10 cellular contexts compared by ENCODE assay signal in genomic region chr5:139438707-139439012, GRCh38. TPM values are rescaled to one million over a fixed set of nuclear protein-coding genes. Genes with fewer than 3 reads are reported as not detected.
A peak's percentile ranks its signal among the peaks of the same experiment; 100 is the strongest.
DNase-seq lines count a peak whose midpoint lies in the region; ATAC-seq and TF ChIP-seq lines count a peak whose summit lies in the region.
"Had no signal": no experiment of that assay in that cellular context is flagged by ENCODE, and none has a peak within 500 bp of the region (broad histone marks: within the 10 kb centered on the region; RNA-seq: fewer than 3 reads in every experiment).

No MANE protein-coding gene starts in this region.

- no peaks in the 10 kb centered on the region for H3K9me3 ChIP-seq in HUES6 (ENCODE audit: control insufficient read depth, insufficient read depth, low read depth, low read length)
- no peaks in the 10 kb centered on the region for H3K9me3 ChIP-seq in naive thymus-derived CD4-positive, alpha-beta T cell (ENCODE audit: control insufficient read depth in 2 of 3, low read length in 3 of 3)

- CTCF ChIA-PET in naive thymus-derived CD4-positive, alpha-beta T cell (lab: Charles Lee), result interaction anchor here (0.7 to 8.1 kb wide), 7 partner anchors 13 to 99 kb away, joined by 3 to 60 read pairs (median 5); partner anchors contain the start of genes ECSCR and STING1

- peaks cover 10% of the 10 kb centered on the region for H3K36me3 Mint-ChIP-seq in central memory CD8-positive, alpha-beta T cell (ENCODE audit: insufficient read depth)
- peaks cover 0 to 17% (median 8%) of the 10 kb centered on the region in 5 donors for H3K36me3 Mint-ChIP-seq in naive thymus-derived CD4-positive, alpha-beta T cell

- H3K27ac Mint-ChIP-seq in central memory CD8-positive, alpha-beta T cell (ENCODE audit: low read depth), result peak overlapping the region; percentile 98
- H3K27ac Mint-ChIP-seq in naive thymus-derived CD4-positive, alpha-beta T cell, result peak overlapping the region; percentile 96 to 100 (median 99)

- H3K4me1 ChIP-seq in HUES6 (ENCODE audit: control insufficient read depth, insufficient read depth, low read length), result peaks cover 10% of the 10 kb centered on the region
- H3K4me1 ChIP-seq in naive thymus-derived CD4-positive, alpha-beta T cell (ENCODE audit: control insufficient read depth in 2 of 2, insufficient read depth in 2 of 2, low read length in 2 of 2), result peaks cover 10 to 20% of the 10 kb centered on the region in 2 donors

- peak overlapping the region; percentile 96 for H3K4me3 Mint-ChIP-seq in central memory CD8-positive, alpha-beta T cell
- H3K4me3 Mint-ChIP-seq in naive thymus-derived CD4-positive, alpha-beta T cell, result peak overlapping the region; percentile 78 to 99 (median 98)

- peaks cover 6% of the 10 kb centered on the region; the same call in 1 of the 2 replicates for H3K27me3 ChIP-seq in HUES6 (ENCODE audit: control insufficient read depth, insufficient read depth, low read length)
- H3K27me3 ChIP-seq in naive thymus-derived CD4-positive, alpha-beta T cell (ENCODE audit: control insufficient read depth in 2 of 2, insufficient read depth in 2 of 2, low read length in 2 of 2), result no peaks in the 10 kb centered on the region

- H3K9me3 Mint-ChIP-seq in central memory CD8-positive, alpha-beta T cell, result no peaks in the 10 kb centered on the region
- H3K9me3 Mint-ChIP-seq in naive thymus-derived CD4-positive, alpha-beta T cell, result no peaks in the 10 kb centered on the region

- no peak overlapping the region for H3K27ac ChIP-seq in HUES6 (ENCODE audit: low read depth, low read length)
- H3K27ac ChIP-seq in naive thymus-derived CD4-positive, alpha-beta T cell (ENCODE audit: low read depth, low read length), result peak overlapping the region; percentile 100

- intact Hi-C loops in naive thymus-derived CD4-positive, alpha-beta T cell (cut with micrococcal nuclease), result loop anchor here (1.0 to 5.0 kb wide), 13 partner anchors 16 to 309 kb away; partner anchors contain the start of genes SPATA24 (in 2 of the 2), STING1 (in 2 of the 2), UBE2D2 (in 2 of the 2) and MATR3 (in 1 of the 2)

- peaks cover 12% of the 10 kb centered on the region for H3K36me3 ChIP-seq in HUES6 (ENCODE audit: control insufficient read depth, insufficient read depth, low read length)
- peaks cover 0 to 3% (median 0%) of the 10 kb centered on the region in 3 experiments for H3K36me3 ChIP-seq in naive thymus-derived CD4-positive, alpha-beta T cell (ENCODE audit: control insufficient read depth in 2 of 3, insufficient read depth in 3 of 3, low read length in 3 of 3)

- H3K27me3 Mint-ChIP-seq in central memory CD8-positive, alpha-beta T cell, result no peaks in the 10 kb centered on the region
- H3K27me3 Mint-ChIP-seq in naive thymus-derived CD4-positive, alpha-beta T cell, result no peaks in the 10 kb centered on the region

- peaks cover 31% of the 10 kb centered on the region for H3K4me1 Mint-ChIP-seq in central memory CD8-positive, alpha-beta T cell
- peaks cover 19 to 58% (median 39%) of the 10 kb centered on the region in 7 donors for H3K4me1 Mint-ChIP-seq in naive thymus-derived CD4-positive, alpha-beta T cell

- no peak for TF ChIP-seq CTCF in AG10803 (conservative IDR thresholded peaks at IDR 0.05; ENCODE audit: low read length)

- ATAC-seq in central memory CD8-positive, alpha-beta T cell (replicated peaks; ENCODE audit: extremely low read depth, poor library complexity, severe bottlenecking), result no peak
- ATAC-seq in naive thymus-derived CD4-positive, alpha-beta T cell, result no peak
- ATAC-seq in GM21515 (IDR thresholded peaks at IDR 0.05; ENCODE audit: unreplicated experiment) (no peak), GM18868 (IDR thresholded peaks at IDR 0.05; ENCODE audit: unreplicated experiment) (no peak)

- DNase-seq in AG10803 (ENCODE audit: low read depth) (no peak), germinal center (ENCODE audit: low spot score) (no peak)
- DNase-seq in central memory CD8-positive, alpha-beta T cell (ENCODE audit: low spot score in 2 of 2), result no peak
- no peak for DNase-seq in naive thymus-derived CD4-positive, alpha-beta T cell
- no peak for DNase-seq in stimulated activated CD4-positive, alpha-beta T cell treated with anti-CD3 and anti-CD28 coated beads, Interleukin-2, amount 100 ng/mL, for 24 hours

- peak overlapping the region; percentile 23 for H3K9ac ChIP-seq in HUES6 (ENCODE audit: low read length)

- POLR2A ChIA-PET in naive thymus-derived CD4-positive, alpha-beta T cell (lab: Charles Lee), result interaction anchor here (0.5 to 5.1 kb wide), 18 partner anchors 8 to 145 kb away, joined by 3 to 54 read pairs (median 6); partner anchors contain the start of genes MATR3, PAIP2, SMIM33 and STING1

- H3K4me3 ChIP-seq in AG10803 (ENCODE audit: low read length) (peak overlapping the region; percentile 98), HUES6 (ENCODE audit: low read depth, low read length) (peak overlapping the region; percentile 88)
- no peak overlapping the region for H3K4me3 ChIP-seq in naive thymus-derived CD4-positive, alpha-beta T cell (ENCODE audit: low read length)

RNA-seq across cellular contexts. Expression of gene DNAJC18, which starts 0.7 kb away (rescaled TPM):
- total RNA-seq in naive thymus-derived CD4-positive, alpha-beta T cell, result 1 to 10 TPM; 2.2 to 9.7 (median 4.9) TPM
- 1 to 10 TPM; 3.8 to 6.8 TPM for polyA plus RNA-seq in naive thymus-derived CD4-positive, alpha-beta T cell

RNA-seq across cellular contexts. Expression of gene ECSCR, which starts 23.9 kb away (rescaled TPM):
- total RNA-seq in naive thymus-derived CD4-positive, alpha-beta T cell, result under 1 TPM in 3 of 5 experiments, not detected in 2; 0.37 to 0.73 (median 0.38) TPM
- polyA plus RNA-seq in naive thymus-derived CD4-positive, alpha-beta T cell, result under 1 TPM in 1 of 2 donors, not detected in 1; 0.19 TPM
- total RNA-seq: SK-MEL-5 had no signal

RNA-seq across cellular contexts. Expression of gene SMIM33, which starts 32.1 kb away (rescaled TPM):
- under 1 TPM in 3 of 5 experiments, not detected in 2; 0.14 to 0.99 (median 0.27) TPM for total RNA-seq in naive thymus-derived CD4-positive, alpha-beta T cell
- polyA plus RNA-seq in naive thymus-derived CD4-positive, alpha-beta T cell, result under 1 TPM; 0.09 to 0.64 TPM
- total RNA-seq: occipital lobe, SK-MEL-5 had no signal

RNA-seq across cellular contexts. Expression of gene SPATA24, which starts 34.8 kb away (rescaled TPM):
- total RNA-seq in naive thymus-derived CD4-positive, alpha-beta T cell, result 1 to 10 TPM; 4.4 to 7.6 (median 5.8) TPM
- polyA plus RNA-seq in naive thymus-derived CD4-positive, alpha-beta T cell, result 1 to 10 TPM; 4.6 to 6.6 TPM

RNA-seq across cellular contexts. Expression of gene PROB1, which starts 43.8 kb away (rescaled TPM):
- total RNA-seq in naive thymus-derived CD4-positive, alpha-beta T cell, result 1 to 10 TPM in 2 of 5 experiments, under 1 TPM in 3; 0.58 to 4.9 (median 0.97) TPM
- polyA plus RNA-seq in naive thymus-derived CD4-positive, alpha-beta T cell, result under 1 TPM in 1 of 2 donors, not detected in 1; 0.26 TPM
